In genomic region chr5:159184236-159184635, GRCh38 we compare ENCODE assay signal across 15 cellular contexts. TPM values are rescaled to one million over a fixed set of nuclear protein-coding genes. Genes with fewer than 3 reads are reported as not detected.
DNase-seq lines count a peak whose midpoint lies in the region; ATAC-seq, FAIRE-seq and TF ChIP-seq lines count a peak whose summit lies in the region.
"Had no signal": no experiment of that assay in that cellular context is flagged by ENCODE, and none has a peak within 500 bp of the region (broad histone marks: within the 10 kb centered on the region; RNA-seq: fewer than 3 reads in every experiment).

No MANE protein-coding gene starts in this region.

- intact Hi-C loops in A673 (cut with micrococcal nuclease; ENCODE audit: unreplicated experiment): no loop called here

- H3K4me3 ChIP-seq in A673 (ENCODE audit: low read depth, low read length, poor library complexity, severe bottlenecking) (no peak overlapping the region), cardiac fibroblast (replicated peaks in 1 of 2; ENCODE audit: low read depth in 2 of 2, low read length in 2 of 2) (no peak overlapping the region)
- H3K4me3 ChIP-seq: right lobe of liver, SK-N-MC had no signal

- H3K4me3 Mint-ChIP-seq in mesothelial cell of epicardium: no peak overlapping the region
- H3K4me3 Mint-ChIP-seq: effector memory CD8-positive, alpha-beta T cell had no signal

- POLR2A ChIA-PET in A673 (lab: Charles Lee; ENCODE audit: low non-redundant PET): no interaction called here

- DNase-seq in A673 (ENCODE audit: low spot score): no peak
- DNase-seq in GM19239 (ENCODE audit: insufficient read length, low spot score): no peak
- peak; percentile 62 to 70 for DNase-seq in cardiac fibroblast (ENCODE audit: low read depth in 2 of 2)
- no peak for DNase-seq in mesothelial cell of epicardium (ENCODE audit: low spot score in 2 of 2, unreplicated experiment in 2 of 2)
- no peak for DNase-seq in NCI-H1694 (lab: John Stamatoyannopoulos, UW)
- no peak for DNase-seq in GDM1 (lab: John Stamatoyannopoulos, UW)
- DNase-seq: activated CD8-positive, alpha-beta memory T cell treated with anti-CD3 and anti-CD28 coated beads for 24 hours; DMS53; effector memory CD8-positive, alpha-beta T cell; NCI-H1436 treated with DMSO at 0.1 percent for 48 hours; right lobe of liver had no signal

- H3K27ac Mint-ChIP-seq in mesothelial cell of epicardium: peak overlapping the region; percentile 76

- ATAC-seq in GM18868 (IDR thresholded peaks at IDR 0.05; ENCODE audit: unreplicated experiment) (no peak), HG02884 (IDR thresholded peaks at IDR 0.05; ENCODE audit: unreplicated experiment) (no peak)
- ATAC-seq: effector memory CD8-positive, alpha-beta T cell; right lobe of liver had no signal

- H3K27me3 ChIP-seq in A673 (replicated peaks; ENCODE audit: insufficient read depth, low read depth, low read length, poor library complexity): no peaks in the 10 kb centered on the region
- H3K27me3 ChIP-seq: right lobe of liver had no signal

- no peaks in the 10 kb centered on the region for H3K9me3 Mint-ChIP-seq in mesothelial cell of epicardium
- H3K9me3 Mint-ChIP-seq: effector memory CD8-positive, alpha-beta T cell had no signal

- H3K9me3 ChIP-seq in A673 (ENCODE audit: low read depth, low read length, poor library complexity, severe bottlenecking): no peaks in the 10 kb centered on the region
- H3K9me3 ChIP-seq: right lobe of liver had no signal

- peaks cover 11% of the 10 kb centered on the region for H3K36me3 Mint-ChIP-seq in mesothelial cell of epicardium

- H3K36me3 ChIP-seq in A673 (ENCODE audit: insufficient read depth, low read length, poor library complexity, severe bottlenecking): peaks cover 30% of the 10 kb centered on the region

- TF ChIP-seq CTCF in A673 (conservative IDR thresholded peaks at IDR 0.05; ENCODE audit: low read depth, low read length) (no peak), cardiac fibroblast (IDR thresholded peaks at IDR 0.05; ENCODE audit: low read depth, low read length) (no peak), mesothelial cell of epicardium (IDR thresholded peaks at IDR 0.05; ENCODE audit: unreplicated experiment) (no peak)

- peaks cover 51% of the 10 kb centered on the region for H3K4me1 ChIP-seq in A673 (ENCODE audit: insufficient read depth, low read length, poor library complexity, severe bottlenecking)
- H3K4me1 ChIP-seq: right lobe of liver had no signal

- FAIRE-seq in GM19239 (lab: Jason Lieb, UNC): peak; percentile 51
- FAIRE-seq: urothelium cell line had no signal

- no peaks in the 10 kb centered on the region for H3K27me3 Mint-ChIP-seq in mesothelial cell of epicardium (ENCODE audit: low read depth)
- H3K27me3 Mint-ChIP-seq: effector memory CD8-positive, alpha-beta T cell had no signal

- H3K4me1 Mint-ChIP-seq in mesothelial cell of epicardium: peaks cover 54% of the 10 kb centered on the region

- peak overlapping the region; percentile 45 for H3K27ac ChIP-seq in A673 (ENCODE audit: low read depth, low read length, poor library complexity, severe bottlenecking)
- H3K27ac ChIP-seq: right lobe of liver, SK-N-MC had no signal

- no TSS peak for BruUV-seq in A673 (replicated peaks; lab: Mats Ljungman, UMichigan)

- CTCF ChIA-PET in A673 (lab: Charles Lee): no interaction called here

RNA-seq across cellular contexts. Expression of gene RNF145, which starts 25.1 kb away (rescaled TPM):
- total RNA-seq in A673 (2021) (103 and 132 TPM in 2 replicates), mesothelial cell of epicardium (88.8 to 93.1 TPM (median 91.4 TPM) in 3 replicates)

Comparison
In these comparisons a context has a peak if more than half of its experiments do, and no peak if none do; other contexts are left out.
1. DNase-seq: peak in cardiac fibroblast (2 of 2); none in A673 (single experiment), GM19239 (single experiment), mesothelial cell of epicardium (0 of 2), NCI-H1694 (single experiment) and GDM1 (single experiment).